Comparison of ENCODE assay signal across 36 cellular contexts in genomic region chr20:48383252-48383651, GRCh38.
"Had no signal": no experiment of that assay in that cellular context is flagged by ENCODE, and none has a peak within 500 bp of the region (broad histone marks: within the 10 kb centered on the region; RNA-seq: fewer than 3 reads in every experiment).

No MANE protein-coding gene starts in this region.

- H3K36me3 ChIP-seq: MG63 had no signal

- DNase-seq: Karpas-422, Kasumi-1, KG1, MG63, MM.1S, MV-4-11, NCI-H1048, NCI-H1092, NCI-H1092 treated with DMSO at 0.1 percent for 48 hours, NCI-H1105, NCI-H1105 treated with DMSO at 0.1 percent for 48 hours, NCI-H1417, NCI-H1417 treated with DMSO at 0.1 percent for 48 hours, NCI-H1436, NCI-H1436 treated with DMSO at 0.1 percent for 48 hours, NCI-H146, NCI-H1694, NCI-H1694 treated with DMSO at 0.1 percent for 48 hours, NCI-H187, NCI-H187 treated with DMSO at 0.1 percent for 48 hours, NCI-H1930, NCI-H2029, NCI-H2029 treated with DMSO at 0.1 percent for 48 hours, NCI-H2081, NCI-H2081 treated with DMSO at 0.1 percent for 48 hours, NCI-H2107, NCI-H2171, NCI-H2171 treated with DMSO at 0.1 percent for 48 hours, NCI-H2227 treated with DMSO at 0.1 percent for 48 hours, NCI-H226, NCI-H345, NCI-H446, NCI-H446 treated with DMSO at 0.1 percent for 48 hours, NCI-H510A, NCI-H510A treated with DMSO at 0.1 percent for 48 hours had no signal

- H3K27ac ChIP-seq: KMS-11 had no signal

- H3K9me3 ChIP-seq: MG63 had no signal

- H3K4me2 ChIP-seq: KMS-11 had no signal

- H3K4me3 ChIP-seq: MG63 had no signal

- H3K9ac ChIP-seq: KMS-11 had no signal
